Comparison of ENCODE assay signal across 8 cellular contexts in genomic region chr14:55332654-55333570, GRCh38.
DNase-seq lines count a peak whose midpoint lies in the region; ATAC-seq and TF ChIP-seq lines count a peak whose summit lies in the region.

No MANE protein-coding gene starts in this region.

- TF ChIP-seq POLR2A in suprapubic skin (IDR thresholded peaks at IDR 0.05) = no peak

- H3K27ac Mint-ChIP-seq in activated naive CD4-positive, alpha-beta T cell treated with anti-CD3 and anti-CD28 coated beads, Interleukin-2, amount 50 U/mL, for 72 hours = peak overlapping the region; percentile 51 to 74

- WGBS in suprapubic skin = 85% methylated on average over 7 of the region's 7 CpGs

- H3K36me3 ChIP-seq in suprapubic skin = no peaks in the 10 kb centered on the region

- H3K9me3 ChIP-seq in suprapubic skin = no peaks in the 10 kb centered on the region

- no peak for TF ChIP-seq CTCF in suprapubic skin (IDR thresholded peaks at IDR 0.05)

- no peaks in the 10 kb centered on the region for H3K27me3 ChIP-seq in suprapubic skin

- peaks cover 0 to 8% of the 10 kb centered on the region in 2 donors for H3K36me3 Mint-ChIP-seq in activated naive CD4-positive, alpha-beta T cell treated with anti-CD3 and anti-CD28 coated beads, Interleukin-2, amount 50 U/mL, for 72 hours

- ATAC-seq in HG02970 (IDR thresholded peaks at IDR 0.05; ENCODE audit: low FRiP score, unreplicated experiment) = peak; percentile 58
- ATAC-seq in activated naive CD4-positive, alpha-beta T cell treated with anti-CD3 and anti-CD28 coated beads, Interleukin-2, amount 50 U/mL, for 72 hours = peak in 1 of 2 donors; percentile 33

- TF ChIP-seq EP300 in suprapubic skin (IDR thresholded peaks at IDR 0.05) = no peak

- DNase-seq in DMS79 treated with DMSO at 0.1 percent for 48 hours (lab: John Stamatoyannopoulos, UW) = peak; percentile 13
- no peak for DNase-seq in DMS79 (lab: John Stamatoyannopoulos, UW)
- no peak for DNase-seq in activated naive CD4-positive, alpha-beta T cell treated with anti-CD3 and anti-CD28 coated beads, Interleukin-2, amount 50 U/mL, for 72 hours (ENCODE audit: low spot score in 2 of 2)
- peak; percentile 86 for DNase-seq in renal cortical epithelial cell (ENCODE audit: low read depth)
- DNase-seq in globus pallidus (ENCODE audit: low spot score) = no peak
- no peak for DNase-seq in suprapubic skin (ENCODE audit: low spot score in 2 of 2)
- no peak for DNase-seq in UCSD-AML1 (lab: John Stamatoyannopoulos, UW; ENCODE audit: unreplicated experiment)

- H3K9me3 Mint-ChIP-seq in activated naive CD4-positive, alpha-beta T cell treated with anti-CD3 and anti-CD28 coated beads, Interleukin-2, amount 50 U/mL, for 72 hours = no peaks in the 10 kb centered on the region

- H3K4me3 ChIP-seq in suprapubic skin = no peak overlapping the region

- no peak overlapping the region for H3K27ac ChIP-seq in suprapubic skin

- peaks cover 29% of the 10 kb centered on the region for H3K4me1 ChIP-seq in suprapubic skin

Comparison
In these comparisons a context has a peak if more than half of its experiments do, and no peak if none do; other contexts are left out.
1. DNase-seq: peak in DMS79 treated with DMSO at 0.1 percent for 48 hours (single experiment) and renal cortical epithelial cell (single experiment); none in DMS79 (single experiment), activated naive CD4-positive, alpha-beta T cell treated with anti-CD3 and anti-CD28 coated beads, Interleukin-2, amount 50 U/mL, for 72 hours (0 of 2), globus pallidus (single experiment), suprapubic skin (0 of 2) and UCSD-AML1 (single experiment).